1 cellular context compared by ENCODE assay signal in the genomic region with DNA sequence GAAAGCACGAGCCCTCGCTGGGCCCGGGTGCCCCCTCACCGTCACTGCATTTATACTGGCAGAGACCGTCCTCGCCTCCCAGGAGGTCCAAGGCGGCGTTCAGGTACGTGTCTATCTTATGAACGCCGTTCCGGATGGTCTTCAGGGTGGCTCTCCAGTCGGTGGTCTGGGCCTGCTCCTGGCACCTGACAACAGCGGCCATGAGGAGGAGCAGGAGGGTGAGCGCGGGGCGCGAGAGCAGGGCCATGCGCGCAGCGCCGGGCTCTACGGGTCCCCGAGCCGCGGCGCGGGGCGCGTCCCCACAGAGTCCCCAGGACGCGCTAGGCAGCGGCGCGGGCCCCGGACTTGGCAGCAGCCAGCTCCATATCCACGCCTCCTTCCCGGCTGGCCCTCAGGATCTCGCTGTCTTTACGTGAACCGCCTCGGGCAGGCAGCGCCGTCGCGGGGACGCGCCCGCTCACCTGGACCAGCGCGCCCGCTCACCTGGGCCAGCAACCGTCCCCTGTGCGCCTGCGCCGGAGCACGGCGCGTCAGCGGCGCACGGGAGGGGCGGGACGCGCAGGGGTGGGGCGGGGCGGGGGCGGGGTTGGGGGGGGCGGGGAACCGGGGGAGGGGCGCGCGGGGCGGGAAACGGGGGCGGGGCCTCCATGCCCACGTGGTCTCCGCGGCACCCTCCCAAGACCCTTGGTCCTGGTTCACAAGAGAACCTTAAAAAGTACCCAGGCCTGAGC.
TF ChIP-seq lines count a peak whose summit lies in the region.

A gene (minus strand): TSS at position 508 of the 731 bp plus-strand sequence. CDS start 261 bp downstream, at position 247.

TF ChIP-seq in K562, 482 proteins besides CTCF, POLR2A, EP300 and RAD21 (continued from another document and continues in another):
- TF ChIP-seq, protein P1, sequence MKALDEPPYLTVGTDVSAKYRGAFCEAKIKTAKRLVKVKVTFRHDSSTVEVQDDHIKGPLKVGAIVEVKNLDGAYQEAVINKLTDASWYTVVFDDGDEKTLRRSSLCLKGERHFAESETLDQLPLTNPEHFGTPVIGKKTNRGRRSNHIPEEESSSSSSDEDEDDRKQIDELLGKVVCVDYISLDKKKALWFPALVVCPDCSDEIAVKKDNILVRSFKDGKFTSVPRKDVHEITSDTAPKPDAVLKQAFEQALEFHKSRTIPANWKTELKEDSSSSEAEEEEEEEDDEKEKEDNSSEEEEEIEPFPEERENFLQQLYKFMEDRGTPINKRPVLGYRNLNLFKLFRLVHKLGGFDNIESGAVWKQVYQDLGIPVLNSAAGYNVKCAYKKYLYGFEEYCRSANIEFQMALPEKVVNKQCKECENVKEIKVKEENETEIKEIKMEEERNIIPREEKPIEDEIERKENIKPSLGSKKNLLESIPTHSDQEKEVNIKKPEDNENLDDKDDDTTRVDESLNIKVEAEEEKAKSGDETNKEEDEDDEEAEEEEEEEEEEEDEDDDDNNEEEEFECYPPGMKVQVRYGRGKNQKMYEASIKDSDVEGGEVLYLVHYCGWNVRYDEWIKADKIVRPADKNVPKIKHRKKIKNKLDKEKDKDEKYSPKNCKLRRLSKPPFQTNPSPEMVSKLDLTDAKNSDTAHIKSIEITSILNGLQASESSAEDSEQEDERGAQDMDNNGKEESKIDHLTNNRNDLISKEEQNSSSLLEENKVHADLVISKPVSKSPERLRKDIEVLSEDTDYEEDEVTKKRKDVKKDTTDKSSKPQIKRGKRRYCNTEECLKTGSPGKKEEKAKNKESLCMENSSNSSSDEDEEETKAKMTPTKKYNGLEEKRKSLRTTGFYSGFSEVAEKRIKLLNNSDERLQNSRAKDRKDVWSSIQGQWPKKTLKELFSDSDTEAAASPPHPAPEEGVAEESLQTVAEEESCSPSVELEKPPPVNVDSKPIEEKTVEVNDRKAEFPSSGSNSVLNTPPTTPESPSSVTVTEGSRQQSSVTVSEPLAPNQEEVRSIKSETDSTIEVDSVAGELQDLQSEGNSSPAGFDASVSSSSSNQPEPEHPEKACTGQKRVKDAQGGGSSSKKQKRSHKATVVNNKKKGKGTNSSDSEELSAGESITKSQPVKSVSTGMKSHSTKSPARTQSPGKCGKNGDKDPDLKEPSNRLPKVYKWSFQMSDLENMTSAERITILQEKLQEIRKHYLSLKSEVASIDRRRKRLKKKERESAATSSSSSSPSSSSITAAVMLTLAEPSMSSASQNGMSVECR (CRISPR knock-in tag; IDR thresholded peaks at IDR 0.05) = peak; percentile 73
- TF ChIP-seq GTF2F1 (IDR thresholded peaks at IDR 0.05; ENCODE audit: low read depth, low read length) (no peak), NR4A1 (CRISPR knock-in tag; IDR thresholded peaks at IDR 0.05) (peak; percentile 26; the same call in 1 of the 2 replicates), NR4A1 (tag; IDR thresholded peaks at IDR 0.05) (no peak), HDAC1 (IDR thresholded peaks at IDR 0.05) (peak in 1 of 2 experiments; percentile 64; a peak in 1 of 4 replicates), ZNF507 (tag; conservative IDR thresholded peaks at IDR 0.05) (no peak), CBFA2T2 (conservative IDR thresholded peaks at IDR 0.05) (0 out of 2 replicates have a peak, but pooled peaks have one; percentile 13), RBFOX2 (IDR thresholded peaks at IDR 0.05; ENCODE audit: low read depth, low read length) (peak; percentile 81), ZBTB1 (CRISPR knock-in tag; IDR thresholded peaks at IDR 0.05; ENCODE audit: borderline replicate concordance, low read depth) (0 out of 2 replicates have a peak, but pooled peaks have one; percentile 61), CREM (IDR thresholded peaks at IDR 0.05; ENCODE audit: low read depth) (peak; percentile 33; the same call in 1 of the 2 replicates), POLR2AphosphoS5 (IDR thresholded peaks at IDR 0.05; ENCODE audit: control insufficient read depth, insufficient read depth, low read depth, low read length) (0 out of 2 replicates have a peak, but pooled peaks have one; percentile 22), GATAD2B (IDR thresholded peaks at IDR 0.05; ENCODE audit: borderline replicate concordance) (peak; percentile 50; the same call in 1 of the 2 replicates), SMARCA4 (IDR thresholded peaks at IDR 0.05) (no peak), ZNF77 (CRISPR knock-in tag; IDR thresholded peaks at IDR 0.05) (no peak), CREB1 (IDR thresholded peaks at IDR 0.05) (no peak), CREB1 (CRISPR knock-in tag; IDR thresholded peaks at IDR 0.05) (0 out of 2 replicates have a peak, but pooled peaks have one; percentile 48), BDP1 (IDR thresholded peaks at IDR 0.05; ENCODE audit: insufficient read depth, insufficient read length) (no peak), SAFB (IDR thresholded peaks at IDR 0.05; ENCODE audit: borderline replicate concordance, low read depth, low read length) (0 out of 2 replicates have a peak, but pooled peaks have one; percentile 40), BRD4 (IDR thresholded peaks at IDR 0.05) (0 out of 2 replicates have a peak, but pooled peaks have one; percentile 9), NRF1 (conservative IDR thresholded peaks at IDR 0.05 in 1 of 2, IDR thresholded peaks at IDR 0.05 in 1 of 2) (peak; percentile 92 to 93), RBM15 (IDR thresholded peaks at IDR 0.05; ENCODE audit: insufficient read depth, low read length) (no peak), SNRNP70 (optimal IDR thresholded peaks at IDR 0.05; ENCODE audit: low read depth, low read length) (no peak), ATF7 (IDR thresholded peaks at IDR 0.05) (0 out of 2 replicates have a peak, but pooled peaks have one; percentile 18), ZNF311 (CRISPR knock-in tag; IDR thresholded peaks at IDR 0.05) (no peak), CBFB (CRISPR knock-in tag; IDR thresholded peaks at IDR 0.05) (peak; percentile 52; the same call in 1 of the 2 replicates), XRCC5 (IDR thresholded peaks at IDR 0.05; ENCODE audit: low read depth, low read length) (no peak), ZFP36 (IDR thresholded peaks at IDR 0.05; ENCODE audit: low read depth, low read length, partially characterized antibody) (no peak)
- TF ChIP-seq, protein P2, sequence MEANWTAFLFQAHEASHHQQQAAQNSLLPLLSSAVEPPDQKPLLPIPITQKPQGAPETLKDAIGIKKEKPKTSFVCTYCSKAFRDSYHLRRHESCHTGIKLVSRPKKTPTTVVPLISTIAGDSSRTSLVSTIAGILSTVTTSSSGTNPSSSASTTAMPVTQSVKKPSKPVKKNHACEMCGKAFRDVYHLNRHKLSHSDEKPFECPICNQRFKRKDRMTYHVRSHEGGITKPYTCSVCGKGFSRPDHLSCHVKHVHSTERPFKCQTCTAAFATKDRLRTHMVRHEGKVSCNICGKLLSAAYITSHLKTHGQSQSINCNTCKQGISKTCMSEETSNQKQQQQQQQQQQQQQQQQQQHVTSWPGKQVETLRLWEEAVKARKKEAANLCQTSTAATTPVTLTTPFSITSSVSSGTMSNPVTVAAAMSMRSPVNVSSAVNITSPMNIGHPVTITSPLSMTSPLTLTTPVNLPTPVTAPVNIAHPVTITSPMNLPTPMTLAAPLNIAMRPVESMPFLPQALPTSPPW (CRISPR knock-in tag; IDR thresholded peaks at IDR 0.05) = peak; percentile 95
- TF ChIP-seq, protein P3, sequence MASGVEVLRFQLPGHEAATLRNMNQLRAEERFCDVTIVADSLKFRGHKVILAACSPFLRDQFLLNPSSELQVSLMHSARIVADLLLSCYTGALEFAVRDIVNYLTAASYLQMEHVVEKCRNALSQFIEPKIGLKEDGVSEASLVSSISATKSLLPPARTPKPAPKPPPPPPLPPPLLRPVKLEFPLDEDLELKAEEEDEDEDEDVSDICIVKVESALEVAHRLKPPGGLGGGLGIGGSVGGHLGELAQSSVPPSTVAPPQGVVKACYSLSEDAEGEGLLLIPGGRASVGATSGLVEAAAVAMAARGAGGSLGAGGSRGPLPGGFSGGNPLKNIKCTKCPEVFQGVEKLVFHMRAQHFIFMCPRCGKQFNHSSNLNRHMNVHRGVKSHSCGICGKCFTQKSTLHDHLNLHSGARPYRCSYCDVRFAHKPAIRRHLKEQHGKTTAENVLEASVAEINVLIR (CRISPR knock-in tag; IDR thresholded peaks at IDR 0.05) = peak; percentile 7; the same call in 1 of the 2 replicates
- TF ChIP-seq, protein P4, sequence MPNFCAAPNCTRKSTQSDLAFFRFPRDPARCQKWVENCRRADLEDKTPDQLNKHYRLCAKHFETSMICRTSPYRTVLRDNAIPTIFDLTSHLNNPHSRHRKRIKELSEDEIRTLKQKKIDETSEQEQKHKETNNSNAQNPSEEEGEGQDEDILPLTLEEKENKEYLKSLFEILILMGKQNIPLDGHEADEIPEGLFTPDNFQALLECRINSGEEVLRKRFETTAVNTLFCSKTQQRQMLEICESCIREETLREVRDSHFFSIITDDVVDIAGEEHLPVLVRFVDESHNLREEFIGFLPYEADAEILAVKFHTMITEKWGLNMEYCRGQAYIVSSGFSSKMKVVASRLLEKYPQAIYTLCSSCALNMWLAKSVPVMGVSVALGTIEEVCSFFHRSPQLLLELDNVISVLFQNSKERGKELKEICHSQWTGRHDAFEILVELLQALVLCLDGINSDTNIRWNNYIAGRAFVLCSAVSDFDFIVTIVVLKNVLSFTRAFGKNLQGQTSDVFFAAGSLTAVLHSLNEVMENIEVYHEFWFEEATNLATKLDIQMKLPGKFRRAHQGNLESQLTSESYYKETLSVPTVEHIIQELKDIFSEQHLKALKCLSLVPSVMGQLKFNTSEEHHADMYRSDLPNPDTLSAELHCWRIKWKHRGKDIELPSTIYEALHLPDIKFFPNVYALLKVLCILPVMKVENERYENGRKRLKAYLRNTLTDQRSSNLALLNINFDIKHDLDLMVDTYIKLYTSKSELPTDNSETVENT (CRISPR knock-in tag; IDR thresholded peaks at IDR 0.05) = peak; percentile 93
- TF ChIP-seq, protein P5, sequence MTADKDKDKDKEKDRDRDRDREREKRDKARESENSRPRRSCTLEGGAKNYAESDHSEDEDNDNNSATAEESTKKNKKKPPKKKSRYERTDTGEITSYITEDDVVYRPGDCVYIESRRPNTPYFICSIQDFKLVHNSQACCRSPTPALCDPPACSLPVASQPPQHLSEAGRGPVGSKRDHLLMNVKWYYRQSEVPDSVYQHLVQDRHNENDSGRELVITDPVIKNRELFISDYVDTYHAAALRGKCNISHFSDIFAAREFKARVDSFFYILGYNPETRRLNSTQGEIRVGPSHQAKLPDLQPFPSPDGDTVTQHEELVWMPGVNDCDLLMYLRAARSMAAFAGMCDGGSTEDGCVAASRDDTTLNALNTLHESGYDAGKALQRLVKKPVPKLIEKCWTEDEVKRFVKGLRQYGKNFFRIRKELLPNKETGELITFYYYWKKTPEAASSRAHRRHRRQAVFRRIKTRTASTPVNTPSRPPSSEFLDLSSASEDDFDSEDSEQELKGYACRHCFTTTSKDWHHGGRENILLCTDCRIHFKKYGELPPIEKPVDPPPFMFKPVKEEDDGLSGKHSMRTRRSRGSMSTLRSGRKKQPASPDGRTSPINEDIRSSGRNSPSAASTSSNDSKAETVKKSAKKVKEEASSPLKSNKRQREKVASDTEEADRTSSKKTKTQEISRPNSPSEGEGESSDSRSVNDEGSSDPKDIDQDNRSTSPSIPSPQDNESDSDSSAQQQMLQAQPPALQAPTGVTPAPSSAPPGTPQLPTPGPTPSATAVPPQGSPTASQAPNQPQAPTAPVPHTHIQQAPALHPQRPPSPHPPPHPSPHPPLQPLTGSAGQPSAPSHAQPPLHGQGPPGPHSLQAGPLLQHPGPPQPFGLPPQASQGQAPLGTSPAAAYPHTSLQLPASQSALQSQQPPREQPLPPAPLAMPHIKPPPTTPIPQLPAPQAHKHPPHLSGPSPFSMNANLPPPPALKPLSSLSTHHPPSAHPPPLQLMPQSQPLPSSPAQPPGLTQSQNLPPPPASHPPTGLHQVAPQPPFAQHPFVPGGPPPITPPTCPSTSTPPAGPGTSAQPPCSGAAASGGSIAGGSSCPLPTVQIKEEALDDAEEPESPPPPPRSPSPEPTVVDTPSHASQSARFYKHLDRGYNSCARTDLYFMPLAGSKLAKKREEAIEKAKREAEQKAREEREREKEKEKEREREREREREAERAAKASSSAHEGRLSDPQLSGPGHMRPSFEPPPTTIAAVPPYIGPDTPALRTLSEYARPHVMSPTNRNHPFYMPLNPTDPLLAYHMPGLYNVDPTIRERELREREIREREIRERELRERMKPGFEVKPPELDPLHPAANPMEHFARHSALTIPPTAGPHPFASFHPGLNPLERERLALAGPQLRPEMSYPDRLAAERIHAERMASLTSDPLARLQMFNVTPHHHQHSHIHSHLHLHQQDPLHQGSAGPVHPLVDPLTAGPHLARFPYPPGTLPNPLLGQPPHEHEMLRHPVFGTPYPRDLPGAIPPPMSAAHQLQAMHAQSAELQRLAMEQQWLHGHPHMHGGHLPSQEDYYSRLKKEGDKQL (CRISPR knock-in tag; IDR thresholded peaks at IDR 0.05; ENCODE audit: borderline replicate concordance) = no peak
- TF ChIP-seq, protein P6, sequence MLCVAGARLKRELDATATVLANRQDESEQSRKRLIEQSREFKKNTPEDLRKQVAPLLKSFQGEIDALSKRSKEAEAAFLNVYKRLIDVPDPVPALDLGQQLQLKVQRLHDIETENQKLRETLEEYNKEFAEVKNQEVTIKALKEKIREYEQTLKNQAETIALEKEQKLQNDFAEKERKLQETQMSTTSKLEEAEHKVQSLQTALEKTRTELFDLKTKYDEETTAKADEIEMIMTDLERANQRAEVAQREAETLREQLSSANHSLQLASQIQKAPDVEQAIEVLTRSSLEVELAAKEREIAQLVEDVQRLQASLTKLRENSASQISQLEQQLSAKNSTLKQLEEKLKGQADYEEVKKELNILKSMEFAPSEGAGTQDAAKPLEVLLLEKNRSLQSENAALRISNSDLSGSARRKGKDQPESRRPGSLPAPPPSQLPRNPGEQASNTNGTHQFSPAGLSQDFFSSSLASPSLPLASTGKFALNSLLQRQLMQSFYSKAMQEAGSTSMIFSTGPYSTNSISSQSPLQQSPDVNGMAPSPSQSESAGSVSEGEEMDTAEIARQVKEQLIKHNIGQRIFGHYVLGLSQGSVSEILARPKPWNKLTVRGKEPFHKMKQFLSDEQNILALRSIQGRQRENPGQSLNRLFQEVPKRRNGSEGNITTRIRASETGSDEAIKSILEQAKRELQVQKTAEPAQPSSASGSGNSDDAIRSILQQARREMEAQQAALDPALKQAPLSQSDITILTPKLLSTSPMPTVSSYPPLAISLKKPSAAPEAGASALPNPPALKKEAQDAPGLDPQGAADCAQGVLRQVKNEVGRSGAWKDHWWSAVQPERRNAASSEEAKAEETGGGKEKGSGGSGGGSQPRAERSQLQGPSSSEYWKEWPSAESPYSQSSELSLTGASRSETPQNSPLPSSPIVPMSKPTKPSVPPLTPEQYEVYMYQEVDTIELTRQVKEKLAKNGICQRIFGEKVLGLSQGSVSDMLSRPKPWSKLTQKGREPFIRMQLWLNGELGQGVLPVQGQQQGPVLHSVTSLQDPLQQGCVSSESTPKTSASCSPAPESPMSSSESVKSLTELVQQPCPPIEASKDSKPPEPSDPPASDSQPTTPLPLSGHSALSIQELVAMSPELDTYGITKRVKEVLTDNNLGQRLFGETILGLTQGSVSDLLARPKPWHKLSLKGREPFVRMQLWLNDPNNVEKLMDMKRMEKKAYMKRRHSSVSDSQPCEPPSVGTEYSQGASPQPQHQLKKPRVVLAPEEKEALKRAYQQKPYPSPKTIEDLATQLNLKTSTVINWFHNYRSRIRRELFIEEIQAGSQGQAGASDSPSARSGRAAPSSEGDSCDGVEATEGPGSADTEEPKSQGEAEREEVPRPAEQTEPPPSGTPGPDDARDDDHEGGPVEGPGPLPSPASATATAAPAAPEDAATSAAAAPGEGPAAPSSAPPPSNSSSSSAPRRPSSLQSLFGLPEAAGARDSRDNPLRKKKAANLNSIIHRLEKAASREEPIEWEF (CRISPR knock-in tag; IDR thresholded peaks at IDR 0.05) = no peak
